Comparison of ENCODE assay signal across 11 cellular contexts in the genomic region with DNA sequence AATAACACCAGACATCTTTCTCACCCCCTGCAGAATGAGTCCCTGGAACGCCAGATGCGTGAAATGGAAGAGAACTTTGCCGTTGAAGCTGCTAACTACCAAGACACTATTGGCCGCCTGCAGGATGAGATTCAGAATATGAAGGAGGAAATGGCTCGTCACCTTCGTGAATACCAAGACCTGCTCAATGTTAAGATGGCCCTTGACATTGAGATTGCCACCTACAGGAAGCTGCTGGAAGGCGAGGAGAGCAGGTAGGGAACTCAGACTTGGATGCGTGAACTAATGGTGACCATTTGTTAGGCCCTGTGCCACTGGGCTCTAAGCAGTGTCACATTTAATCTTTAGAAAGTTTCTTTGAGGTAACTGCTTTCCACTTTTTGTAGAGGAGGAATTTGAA. TPM values are rescaled to one million over a fixed set of nuclear protein-coding genes. Genes with fewer than 3 reads are reported as not detected.
DNase-seq lines count a peak whose midpoint lies in the region; ATAC-seq and TF ChIP-seq lines count a peak whose summit lies in the region.
"Had no signal": no experiment of that assay in that cellular context is flagged by ENCODE, and none has a peak within 500 bp of the region (broad histone marks: within the 10 kb centered on the region; RNA-seq: fewer than 3 reads in every experiment).

No MANE protein-coding gene starts in this region.

- H3K4me3 ChIP-seq in gastroesophageal sphincter (peak overlapping the region in 1 of 2 donors; percentile 60), suprapubic skin (peak overlapping the region; percentile 68)

- intact Hi-C loops in activated CD4-positive, alpha-beta T cell treated with anti-CD3 and anti-CD28 coated beads, Interleukin-2, amount 10 ng/mL, durations not matched to agents 24 days and 14 days (cut with micrococcal nuclease): loop anchor here (10.0 kb wide), 1 partner anchor 800 kb away; the partner anchor contains the start of gene PTER

- no peaks in the 10 kb centered on the region for H3K9me3 Mint-ChIP-seq in activated CD4-positive, alpha-beta T cell treated with anti-CD3 and anti-CD28 coated beads, Interleukin-2, amount 10 ng/mL, durations not matched to agents 24 days and 14 days

- H3K4me1 ChIP-seq in gastroesophageal sphincter: peaks cover 17 to 64% (median 19%) of the 10 kb centered on the region in 3 donors
- peaks cover 55% of the 10 kb centered on the region for H3K4me1 ChIP-seq in suprapubic skin

- H3K36me3 ChIP-seq in gastroesophageal sphincter: peaks cover 18 to 68% of the 10 kb centered on the region in 2 donors
- H3K36me3 ChIP-seq in suprapubic skin: peaks cover 50% of the 10 kb centered on the region

- no peaks in the 10 kb centered on the region for H3K27me3 ChIP-seq in gastroesophageal sphincter
- no peaks in the 10 kb centered on the region for H3K27me3 ChIP-seq in suprapubic skin

- H3K4me3 Mint-ChIP-seq in activated CD4-positive, alpha-beta T cell treated with anti-CD3 and anti-CD28 coated beads, Interleukin-2, amount 10 ng/mL, durations not matched to agents 24 days and 14 days: no peak overlapping the region
- H3K4me3 Mint-ChIP-seq: B cell had no signal

- H3K27ac ChIP-seq in gastroesophageal sphincter (peak overlapping the region; percentile 12 to 68 (median 32)), suprapubic skin (peak overlapping the region; percentile 59)

- H3K27me3 Mint-ChIP-seq in activated CD4-positive, alpha-beta T cell treated with anti-CD3 and anti-CD28 coated beads, Interleukin-2, amount 10 ng/mL, durations not matched to agents 24 days and 14 days: no peaks in the 10 kb centered on the region
- H3K27me3 Mint-ChIP-seq: B cell had no signal

- peaks cover 39% of the 10 kb centered on the region for H3K4me1 Mint-ChIP-seq in activated CD4-positive, alpha-beta T cell treated with anti-CD3 and anti-CD28 coated beads, Interleukin-2, amount 10 ng/mL, durations not matched to agents 24 days and 14 days

- no peak overlapping the region for H3K27ac Mint-ChIP-seq in activated CD4-positive, alpha-beta T cell treated with anti-CD3 and anti-CD28 coated beads, Interleukin-2, amount 10 ng/mL, durations not matched to agents 24 days and 14 days
- H3K27ac Mint-ChIP-seq: B cell had no signal

- H3K9me3 ChIP-seq in gastroesophageal sphincter (no peaks in the 10 kb centered on the region), suprapubic skin (no peaks in the 10 kb centered on the region)

- peaks cover 65% of the 10 kb centered on the region for H3K36me3 Mint-ChIP-seq in activated CD4-positive, alpha-beta T cell treated with anti-CD3 and anti-CD28 coated beads, Interleukin-2, amount 10 ng/mL, durations not matched to agents 24 days and 14 days (ENCODE audit: low read depth)

- WGBS in gastroesophageal sphincter (ENCODE audit: low coverage in 1 of 2), 2 donors: 44 to 46% methylated on average over 4 to 7 of the region's 8 CpGs
- WGBS in suprapubic skin: 52% methylated on average over 8 of the region's 8 CpGs

- ATAC-seq in SK-N-SH treated with all-trans-retinoic acid at 6 μM for 48 hours: no peak
- ATAC-seq in gastroesophageal sphincter: no peak

- peak; percentile 8 for DNase-seq in activated CD4-positive, alpha-beta T cell treated with anti-CD3 and anti-CD28 coated beads, Interleukin-2, amount 50 U/mL, for 1 hour
- DNase-seq in activated CD4-positive, alpha-beta T cell treated with anti-CD3 and anti-CD28 coated beads, Interleukin-2, amount 10 ng/mL, durations not matched to agents 24 days and 14 days: no peak
- DNase-seq in suprapubic skin (ENCODE audit: low spot score in 2 of 2) (no peak), NCI-H1694 (lab: John Stamatoyannopoulos, UW) (no peak), NCI-H187 (lab: John Stamatoyannopoulos, UW) (no peak)
- no peak for DNase-seq in activated T-cell treated with anti-CD3 and anti-CD28 coated beads, Interleukin-2, amount 50 U/mL, for 1 hour
- DNase-seq: amniotic stem cell, NCI-H2029 had no signal

- TF ChIP-seq EP300 in gastroesophageal sphincter (IDR thresholded peaks at IDR 0.05): no peak
- no peak for TF ChIP-seq EP300 in suprapubic skin (IDR thresholded peaks at IDR 0.05)

- TF ChIP-seq CTCF in gastroesophageal sphincter (IDR thresholded peaks at IDR 0.05) (no peak), suprapubic skin (IDR thresholded peaks at IDR 0.05) (no peak)

- TF ChIP-seq POLR2A in gastroesophageal sphincter (IDR thresholded peaks at IDR 0.05) (no peak), suprapubic skin (IDR thresholded peaks at IDR 0.05) (no peak)

TF ChIP-seq in SK-N-SH treated with all-trans-retinoic acid at 6 μM for 48 hours, 23 proteins besides CTCF, POLR2A, EP300 and RAD21:
- TF ChIP-seq ZNF70 (CRISPR knock-in tag; IDR thresholded peaks at IDR 0.05) (no peak), PPARA (CRISPR knock-in tag; IDR thresholded peaks at IDR 0.05; ENCODE audit: borderline replicate concordance) (no peak), GLIS3 (CRISPR knock-in tag; IDR thresholded peaks at IDR 0.05) (no peak), CSRNP3 (CRISPR knock-in tag; IDR thresholded peaks at IDR 0.05) (0 out of 2 replicates have a peak, but pooled peaks have one; percentile 14), ZNF8 (CRISPR knock-in tag; IDR thresholded peaks at IDR 0.05) (no peak), PATZ1 (CRISPR knock-in tag; IDR thresholded peaks at IDR 0.05; ENCODE audit: borderline replicate concordance) (no peak)
TF ChIP-seq in SK-N-SH treated with all-trans-retinoic acid at 6 μM for 48 hours: peak in this region for 1.

RNA-seq across cellular contexts. Expression of gene VIM, which starts 7.1 kb away (rescaled TPM):
- 178 and 182 TPM in 2 replicates for total RNA-seq in activated CD4-positive, alpha-beta T cell treated with anti-CD3 and anti-CD28 coated beads, Interleukin-2, amount 10 ng/mL, durations not matched to agents 24 days and 14 days
- total RNA-seq in gastroesophageal sphincter (1,000 to 10,000 TPM; 1,560 to 2,767 (median 2,026) TPM), suprapubic skin (1,000 to 10,000 TPM in 2 of 4 donors, 100 to 1,000 TPM in 2; 697 to 1,198 (median 1,024) TPM)

RNA-seq across cellular contexts. Expression of gene TRDMT1, which starts 33.7 kb away (rescaled TPM):
- 3.9 and 5.6 TPM in 2 replicates for total RNA-seq in activated CD4-positive, alpha-beta T cell treated with anti-CD3 and anti-CD28 coated beads, Interleukin-2, amount 10 ng/mL, durations not matched to agents 24 days and 14 days
- total RNA-seq in gastroesophageal sphincter (1 to 10 TPM; 4.5 to 6.4 (median 5.3) TPM), suprapubic skin (1 to 10 TPM; 2.7 to 9.4 (median 4.0) TPM)
